13 cellular contexts compared by ENCODE assay signal in the genomic region with DNA sequence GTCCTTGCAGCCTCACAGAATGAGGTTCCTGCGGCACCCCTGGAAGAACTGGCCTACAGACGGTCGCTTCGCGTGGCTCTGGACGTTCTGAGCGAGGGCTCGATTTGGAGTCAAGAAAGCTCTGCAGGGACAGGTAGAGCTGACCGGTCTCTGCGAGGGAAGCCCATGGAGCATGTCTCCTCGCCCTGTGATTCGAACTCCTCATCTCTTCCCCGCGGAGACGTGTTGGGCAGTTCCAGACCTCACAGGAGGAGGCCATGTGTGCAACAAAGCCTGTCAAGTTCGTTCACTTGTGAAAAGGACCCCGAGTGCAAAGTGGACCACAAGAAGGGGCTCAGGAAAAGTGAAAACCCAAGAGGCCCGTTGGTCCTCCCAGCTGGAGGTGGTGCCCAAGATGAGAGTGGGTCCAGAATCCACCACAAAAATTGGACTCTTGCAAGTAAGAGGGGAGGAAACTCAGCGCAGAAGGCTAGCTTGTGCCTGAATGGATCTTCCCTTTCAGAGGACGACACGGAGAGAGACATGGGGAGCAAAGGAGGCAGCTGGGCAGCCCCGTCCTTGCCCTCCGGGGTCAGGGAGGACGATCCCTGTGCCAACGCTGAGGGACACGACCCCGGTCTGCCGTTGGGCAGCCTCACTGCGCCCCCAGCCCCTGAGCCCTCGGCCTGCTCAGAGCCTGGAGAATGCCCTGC. TPM values are rescaled to one million over a fixed set of nuclear protein-coding genes. Genes with fewer than 3 reads are reported as not detected.
A peak's percentile ranks its signal among the peaks of the same experiment; 100 is the strongest.
DNase-seq lines count a peak whose midpoint lies in the region; ATAC-seq, FAIRE-seq and TF ChIP-seq lines count a peak whose summit lies in the region.
"Had no signal": no experiment of that assay in that cellular context is flagged by ENCODE, and none has a peak within 500 bp of the region (broad histone marks: within the 10 kb centered on the region; RNA-seq: fewer than 3 reads in every experiment).

No MANE protein-coding gene starts in this region.

- no peak for DNase-seq in HepG2 (ENCODE audit: low spot score)
- no peak for DNase-seq in right lobe of liver
- no peak for DNase-seq in esophagus squamous epithelium (lab: John Stamatoyannopoulos, UW)
- no peak for DNase-seq in ovary
- no peak for DNase-seq in GM19239 (ENCODE audit: insufficient read length, low spot score)
- DNase-seq in activated CD4-positive, alpha-beta T cell treated with anti-CD3 and anti-CD28 coated beads, Interleukin-2, amount 50 U/mL, for 48 hours = no peak
- DNase-seq in activated effector memory CD4-positive, alpha-beta T cell treated with Interleukin-2 at 50 U/mL for 16 hours = no peak
- DNase-seq in SHP77 (lab: John Stamatoyannopoulos, UW) = no peak
- DNase-seq: ACHN; naive B cell; PC-3; stimulated activated CD4-positive, alpha-beta T cell treated with anti-CD3 and anti-CD28 coated beads, Interleukin-4, amount 100 ng/mL, for 4 hours had no signal

- H3K4me1 ChIP-seq in HepG2 (ENCODE audit: insufficient read depth, low read length) (peaks cover 14% of the 10 kb centered on the region), right lobe of liver (peaks cover 0 to 20% (median 3%) of the 10 kb centered on the region in 4 donors), esophagus squamous epithelium (peaks cover 21 to 52% (median 28%) of the 10 kb centered on the region in 3 donors), ovary (ENCODE audit: insufficient read depth) (peaks cover 26% of the 10 kb centered on the region)

- H3K27me3 ChIP-seq in HepG2 (ENCODE audit: control insufficient read depth in 1 of 2, insufficient read depth in 2 of 2, low read length in 2 of 2) (no peaks in the 10 kb centered on the region), right lobe of liver (no peaks in the 10 kb centered on the region), esophagus squamous epithelium (no peaks in the 10 kb centered on the region), ovary (no peaks in the 10 kb centered on the region)

- H3K9me3 ChIP-seq in HepG2 (ENCODE audit: low read length) (no peaks in the 10 kb centered on the region), right lobe of liver (no peaks in the 10 kb centered on the region), esophagus squamous epithelium (no peaks in the 10 kb centered on the region), ovary (no peaks in the 10 kb centered on the region)

- no peaks in the 10 kb centered on the region for H4K20me1 ChIP-seq in HepG2 (ENCODE audit: insufficient read depth, low read length)

- H2AFZ ChIP-seq in HepG2 (ENCODE audit: low read length) = no peak overlapping the region

- intact Hi-C loops in HepG2 (cut with micrococcal nuclease; ENCODE audit: unreplicated experiment) = no loop called here
- intact Hi-C loops in right lobe of liver (cut with DNase I) = loop anchor here in 1 of 2 donors (10.0 kb wide), 1 partner anchor 65 kb away; no protein-coding TSS in a partner anchor
- intact Hi-C loops in esophagus squamous epithelium (cut with DNase I) = no loop called here
- intact Hi-C loops in ovary (cut with DNase I) = no loop called here

- H3K9ac ChIP-seq in HepG2 (ENCODE audit: insufficient read depth, low read depth, low read length) = no peak overlapping the region

- H3K27ac ChIP-seq in HepG2 (ENCODE audit: extremely low read length, insufficient read depth, low read length) = no peak overlapping the region
- peak overlapping the region in 1 of 3 donors; percentile 15 for H3K27ac ChIP-seq in right lobe of liver
- H3K27ac ChIP-seq in esophagus squamous epithelium = peak overlapping the region; percentile 20 to 70 (median 60)
- peak overlapping the region; percentile 55 to 62 for H3K27ac ChIP-seq in ovary

- TF ChIP-seq CTCF in HepG2 (CRISPR knock-in tag; IDR thresholded peaks at IDR 0.05) (no peak), right lobe of liver (IDR thresholded peaks at IDR 0.05) (no peak), esophagus squamous epithelium (IDR thresholded peaks at IDR 0.05) (no peak), ovary (IDR thresholded peaks at IDR 0.05) (no peak)

- H3K4me3 ChIP-seq in HepG2 (replicated peaks in 1 of 3; ENCODE audit: insufficient read depth in 1 of 3, low read depth in 2 of 3, low read length in 3 of 3) (no peak overlapping the region), right lobe of liver (no peak overlapping the region), esophagus squamous epithelium (peak overlapping the region in 3 of 4 donors; percentile 25 to 56 (median 27)), ovary (no peak overlapping the region)

- H3K4me2 ChIP-seq in HepG2 (ENCODE audit: low read depth, low read length) = no peak overlapping the region

- FAIRE-seq in HepG2 (lab: Jason Lieb, UNC) (no peak), GM19239 (lab: Jason Lieb, UNC) (no peak)
- FAIRE-seq: colon had no signal

- no peak for TF ChIP-seq RAD21 in HepG2 (CRISPR knock-in tag; IDR thresholded peaks at IDR 0.05)

- ATAC-seq in HepG2 (no peak), right lobe of liver (no peak)
- ATAC-seq: PC-3 had no signal

- BruUV-seq in HepG2 (replicated peaks; lab: Mats Ljungman, UMichigan) = no TSS peak

- 97% methylated on average over 26 of the region's 30 CpGs for WGBS in HepG2 (ENCODE audit: low lambda C conversion rate)
- 92% methylated on average over 3 of the region's 30 CpGs for WGBS in right lobe of liver (ENCODE audit: insufficient coverage, low coverage, low lambda C conversion rate, missing lambda C conversion rate)
- 80% methylated on average over 23 of the region's 30 CpGs; no CpG with 5 or more reads in 1 of the 2 donors for WGBS in esophagus squamous epithelium, 2 donors
- WGBS in ovary, 3 donors = 40 to 52% (median 43%) methylated on average over 28 to 30 of the region's 30 CpGs

- CTCF ChIA-PET in HepG2 (lab: Yijun Ruan, JAX; ENCODE audit: low intra/inter-chr PET ratio, low total read pairs) = no interaction called here

- peaks cover 10% of the 10 kb centered on the region for H3K79me2 ChIP-seq in HepG2 (ENCODE audit: insufficient read depth, low read length)

- in situ Hi-C loops in HepG2 (cut with HindIII; ENCODE audit: extremely low pct_ligation_motif_present, low pct_unique_long_range_greater_than_20kb) = no loop called here

- POLR2A ChIA-PET in HepG2 (lab: Yijun Ruan, JAX) = no interaction called here

- H3K36me3 ChIP-seq in HepG2 (replicated peaks in 1 of 2; ENCODE audit: control insufficient read depth in 1 of 2, insufficient read depth in 2 of 2, low read length in 2 of 2) (peaks cover 7 to 30% of the 10 kb centered on the region in 2 experiments; a peak in 4 of 5 replicates), right lobe of liver (peaks cover 0 to 71% (median 32%) of the 10 kb centered on the region in 4 donors), esophagus squamous epithelium (peaks cover 5 to 73% (median 6%) of the 10 kb centered on the region in 3 donors), ovary (no peaks in the 10 kb centered on the region)

- TF ChIP-seq POLR2A in HepG2 (IDR thresholded peaks at IDR 0.05; ENCODE audit: insufficient read depth in 1 of 2, low read depth in 2 of 2, low read length in 2 of 2) = no peak
- no peak for TF ChIP-seq POLR2A in right lobe of liver (IDR thresholded peaks at IDR 0.05)
- TF ChIP-seq POLR2A in esophagus squamous epithelium (IDR thresholded peaks at IDR 0.05) = no peak
- no peak for TF ChIP-seq POLR2A in ovary (IDR thresholded peaks at IDR 0.05)

- no peak for TF ChIP-seq EP300 in HepG2 (IDR thresholded peaks at IDR 0.05; ENCODE audit: low read depth in 2 of 2, low read length in 2 of 2)
- no peak for TF ChIP-seq EP300 in HepG2 (CRISPR knock-in tag; IDR thresholded peaks at IDR 0.05; ENCODE audit: borderline replicate concordance)
- TF ChIP-seq EP300 in ovary (IDR thresholded peaks at IDR 0.05) = no peak

RNA-seq across cellular contexts. Expression of a gene that starts 23.4 kb away (rescaled TPM):
- total RNA-seq in HepG2 (2016; rRNA removed; fragmentation: Illumina TruSeq; extraction: Trizol) (41.9 and 66.9 TPM in 2 replicates), right lobe of liver (100 to 1,000 TPM in 2 of 6 experiments, 10 to 100 TPM in 4; 70.1 to 210 (median 85.0) TPM), esophagus squamous epithelium (100 to 1,000 TPM; 124 to 191 (median 165) TPM), ovary (100 to 1,000 TPM in 1 of 7 donors, 10 to 100 TPM in 6; 65.6 to 112 (median 79.9) TPM)
- 18.8 and 21.5 TPM in 2 replicates for total RNA-seq in HepG2 (2016; cell fraction: cytosol; rRNA removed; fragmentation: Illumina TruSeq; extraction: Trizol; ENCODE audit: low read depth)
- total RNA-seq in HepG2 (2016; cell fraction: insoluble cytoplasmic fraction; rRNA removed; fragmentation: Illumina TruSeq; extraction: Trizol) = 44.6 and 65.2 TPM in 2 replicates
- 20.5 and 26.2 TPM in 2 replicates for total RNA-seq in HepG2 (2016; cell fraction: membrane; rRNA removed; fragmentation: Illumina TruSeq; extraction: Trizol)
- total RNA-seq in HepG2 (2016; cell fraction: nucleus; rRNA removed; fragmentation: Illumina TruSeq; extraction: Trizol) = 38.7 and 47.0 TPM in 2 replicates
- polyA plus RNA-seq in HepG2 (2011; rRNA removed) (34.3 and 39.2 TPM in 2 replicates), ovary (10 to 100 TPM in 1 of 2 donors, under 1 TPM in 1; 0.72 to 96.2 TPM)
- polyA plus RNA-seq in HepG2 (2011; cell fraction: cytosol; rRNA removed) = 40.7 and 105 TPM in 2 replicates
- polyA plus RNA-seq in HepG2 (2011; cell fraction: nucleus; rRNA removed) = 81.3 and 103 TPM in 2 replicates
- polyA plus RNA-seq in HepG2 (2012) = 23.8 and 33.4 TPM in 2 replicates
- 23.8 and 28.5 TPM in 2 replicates for polyA plus RNA-seq in HepG2 (2016; cell fraction: cytosol; fragmentation: Illumina TruSeq; extraction: Trizol; ENCODE audit: low read depth)
- polyA plus RNA-seq in HepG2 (2016; cell fraction: insoluble cytoplasmic fraction; fragmentation: Illumina TruSeq; extraction: Trizol; ENCODE audit: low read depth) = 44.9 and 52.6 TPM in 2 replicates
- polyA plus RNA-seq in HepG2 (2016; cell fraction: membrane; fragmentation: Illumina TruSeq; extraction: Trizol; ENCODE audit: low read depth) = 17.9 and 21.2 TPM in 2 replicates
- 72.2 and 84.5 TPM in 2 replicates for polyA plus RNA-seq in HepG2 (2016; cell fraction: nucleus; fragmentation: Illumina TruSeq; extraction: Trizol; ENCODE audit: insufficient read depth, low read depth)
- polyA minus RNA-seq in HepG2 (2011; rRNA and poly(A)+ RNA removed; ENCODE audit: low replicate concordance) = 40.5 and 74.3 TPM in 2 replicates
- 34.4 and 46.1 TPM in 2 replicates for polyA minus RNA-seq in HepG2 (2011; cell fraction: cytosol; rRNA and poly(A)+ RNA removed)
- polyA minus RNA-seq in HepG2 (2011; cell fraction: nucleus; rRNA and poly(A)+ RNA removed) = 8.9 and 9.0 TPM in 2 replicates

RNA-seq across cellular contexts. Expression of a gene that starts 41.1 kb away (rescaled TPM):
- total RNA-seq in HepG2 (2016; rRNA removed; fragmentation: Illumina TruSeq; extraction: Trizol) (113 and 124 TPM in 2 replicates), right lobe of liver (100 to 1,000 TPM; 151 to 380 (median 221) TPM), esophagus squamous epithelium (10 to 100 TPM in 3 of 4 donors, 1 to 10 TPM in 1; 2.4 to 40.0 (median 13.1) TPM), ovary (10 to 100 TPM in 6 of 7 donors, 1 to 10 TPM in 1; 8.3 to 34.1 (median 20.1) TPM)
- 167 and 206 TPM in 2 replicates for total RNA-seq in HepG2 (2016; cell fraction: cytosol; rRNA removed; fragmentation: Illumina TruSeq; extraction: Trizol; ENCODE audit: low read depth)
- total RNA-seq in HepG2 (2016; cell fraction: insoluble cytoplasmic fraction; rRNA removed; fragmentation: Illumina TruSeq; extraction: Trizol) = 112 and 125 TPM in 2 replicates
- total RNA-seq in HepG2 (2016; cell fraction: membrane; rRNA removed; fragmentation: Illumina TruSeq; extraction: Trizol) = 130 and 170 TPM in 2 replicates
- total RNA-seq in HepG2 (2016; cell fraction: nucleus; rRNA removed; fragmentation: Illumina TruSeq; extraction: Trizol) = 42.6 and 51.4 TPM in 2 replicates
- polyA plus RNA-seq in HepG2 (2011; rRNA removed) (115 and 120 TPM in 2 replicates), ovary (10 to 100 TPM in 1 of 2 donors, 1 to 10 TPM in 1; 8.0 to 13.8 TPM)
- polyA plus RNA-seq in HepG2 (2011; cell fraction: cytosol; rRNA removed) = 103 and 156 TPM in 2 replicates
- 88.3 and 90.1 TPM in 2 replicates for polyA plus RNA-seq in HepG2 (2011; cell fraction: nucleus; rRNA removed)
- polyA plus RNA-seq in HepG2 (2012) = 74.3 and 76.0 TPM in 2 replicates
- polyA plus RNA-seq in HepG2 (2016; cell fraction: cytosol; fragmentation: Illumina TruSeq; extraction: Trizol; ENCODE audit: low read depth) = 282 and 316 TPM in 2 replicates
- 152 and 183 TPM in 2 replicates for polyA plus RNA-seq in HepG2 (2016; cell fraction: insoluble cytoplasmic fraction; fragmentation: Illumina TruSeq; extraction: Trizol; ENCODE audit: low read depth)
- 195 and 222 TPM in 2 replicates for polyA plus RNA-seq in HepG2 (2016; cell fraction: membrane; fragmentation: Illumina TruSeq; extraction: Trizol; ENCODE audit: low read depth)
- 119 and 134 TPM in 2 replicates for polyA plus RNA-seq in HepG2 (2016; cell fraction: nucleus; fragmentation: Illumina TruSeq; extraction: Trizol; ENCODE audit: insufficient read depth, low read depth)
- polyA minus RNA-seq in HepG2 (2011; rRNA and poly(A)+ RNA removed; ENCODE audit: low replicate concordance) = 46.3 and 144 TPM in 2 replicates
- 48.8 and 63.0 TPM in 2 replicates for polyA minus RNA-seq in HepG2 (2011; cell fraction: cytosol; rRNA and poly(A)+ RNA removed)
- polyA minus RNA-seq in HepG2 (2011; cell fraction: nucleus; rRNA and poly(A)+ RNA removed) = 20.3 and 21.1 TPM in 2 replicates

RNA-seq across cellular contexts. Expression of a gene that starts 47.1 kb away (rescaled TPM):
- total RNA-seq in HepG2 (2016; rRNA removed; fragmentation: Illumina TruSeq; extraction: Trizol) = 50.5 and 79.2 TPM in 2 replicates
- 72.9 and 77.7 TPM in 2 replicates for total RNA-seq in HepG2 (2016; cell fraction: cytosol; rRNA removed; fragmentation: Illumina TruSeq; extraction: Trizol; ENCODE audit: low read depth)
- 43.4 and 84.1 TPM in 2 replicates for total RNA-seq in HepG2 (2016; cell fraction: insoluble cytoplasmic fraction; rRNA removed; fragmentation: Illumina TruSeq; extraction: Trizol)
- 104 and 106 TPM in 2 replicates for total RNA-seq in HepG2 (2016; cell fraction: membrane; rRNA removed; fragmentation: Illumina TruSeq; extraction: Trizol)
- 38.3 and 43.3 TPM in 2 replicates for total RNA-seq in HepG2 (2016; cell fraction: nucleus; rRNA removed; fragmentation: Illumina TruSeq; extraction: Trizol)
- polyA plus RNA-seq in HepG2 (2011; rRNA removed) = 58.7 and 63.3 TPM in 2 replicates
- 37.8 and 48.2 TPM in 2 replicates for polyA plus RNA-seq in HepG2 (2011; cell fraction: cytosol; rRNA removed)
- polyA plus RNA-seq in HepG2 (2011; cell fraction: nucleus; rRNA removed) = 99.5 and 105 TPM in 2 replicates
- polyA plus RNA-seq in HepG2 (2012) = 48.3 and 71.8 TPM in 2 replicates
- polyA plus RNA-seq in HepG2 (2016; cell fraction: cytosol; fragmentation: Illumina TruSeq; extraction: Trizol; ENCODE audit: low read depth) = 108 and 114 TPM in 2 replicates
- 86.3 and 104 TPM in 2 replicates for polyA plus RNA-seq in HepG2 (2016; cell fraction: insoluble cytoplasmic fraction; fragmentation: Illumina TruSeq; extraction: Trizol; ENCODE audit: low read depth)
- polyA plus RNA-seq in HepG2 (2016; cell fraction: membrane; fragmentation: Illumina TruSeq; extraction: Trizol; ENCODE audit: low read depth) = 117 and 124 TPM in 2 replicates
- 140 and 145 TPM in 2 replicates for polyA plus RNA-seq in HepG2 (2016; cell fraction: nucleus; fragmentation: Illumina TruSeq; extraction: Trizol; ENCODE audit: insufficient read depth, low read depth)
- polyA minus RNA-seq in HepG2 (2011; rRNA and poly(A)+ RNA removed; ENCODE audit: low replicate concordance) = 26.8 and 58.6 TPM in 2 replicates
- polyA minus RNA-seq in HepG2 (2011; cell fraction: cytosol; rRNA and poly(A)+ RNA removed) = 32.1 and 33.1 TPM in 2 replicates
- 35.5 and 41.4 TPM in 2 replicates for polyA minus RNA-seq in HepG2 (2011; cell fraction: nucleus; rRNA and poly(A)+ RNA removed)
- total RNA-seq in right lobe of liver = 10 to 100 TPM; 22.3 to 50.9 (median 42.2) TPM
- 10 to 100 TPM; 60.2 to 76.0 (median 69.0) TPM for total RNA-seq in esophagus squamous epithelium
- 100 to 1,000 TPM in 1 of 7 donors, 10 to 100 TPM in 6; 35.4 to 113 (median 79.5) TPM for total RNA-seq in ovary
- 10 to 100 TPM; 29.6 to 58.5 TPM for polyA plus RNA-seq in ovary

Comparison
In these comparisons a context has a peak if more than half of its experiments do, and no peak if none do; other contexts are left out.
1. H3K4me3 ChIP-seq: peak in esophagus squamous epithelium (3 of 4); none in HepG2 (0 of 3), right lobe of liver (0 of 3) and ovary (single experiment).